25 cellular contexts compared by ENCODE assay signal in the genomic region with DNA sequence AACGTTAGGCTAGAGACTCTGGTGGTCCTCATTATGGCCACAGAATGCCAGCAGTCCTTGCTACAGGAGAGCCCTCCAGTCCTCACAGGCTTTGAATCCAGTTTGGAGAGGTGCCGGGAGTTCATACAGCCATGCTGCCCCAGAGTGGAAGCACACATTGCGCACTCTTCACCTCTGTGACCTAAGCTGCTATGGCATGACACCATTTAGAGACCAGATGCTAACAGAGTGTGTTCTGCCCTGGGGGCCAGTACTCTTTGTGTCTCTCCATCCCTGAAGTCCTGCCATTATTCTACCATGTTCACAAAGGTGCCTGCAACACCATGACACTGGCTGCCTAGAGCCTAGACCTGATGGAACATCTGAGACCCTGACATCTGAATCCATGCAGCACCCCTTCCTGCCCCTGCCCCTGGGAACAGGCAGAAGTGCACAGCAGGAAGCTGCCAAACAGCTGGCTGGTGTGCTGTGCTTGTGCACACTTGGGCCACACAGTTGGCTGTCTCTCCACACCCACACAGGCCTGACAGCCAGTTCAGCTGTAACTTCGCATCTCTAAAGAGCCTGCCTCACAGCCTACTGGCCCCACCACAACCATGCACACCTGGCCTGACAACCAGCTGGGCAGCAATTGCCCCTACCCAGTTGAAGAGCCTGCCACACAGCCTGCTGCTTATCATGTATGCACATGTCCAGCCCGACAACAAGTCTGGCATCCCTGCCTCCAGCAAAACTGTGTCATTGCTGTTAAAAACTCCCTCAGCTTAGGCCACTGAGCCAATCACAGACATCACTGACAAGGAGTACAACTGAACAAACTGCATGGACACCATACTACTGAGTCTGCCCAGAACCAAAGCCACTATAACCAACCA. TPM values are rescaled to one million over a fixed set of nuclear protein-coding genes. Genes with fewer than 3 reads are reported as not detected.
DNase-seq lines count a peak whose midpoint lies in the region; ATAC-seq and TF ChIP-seq lines count a peak whose summit lies in the region.
"Had no signal": no experiment of that assay in that cellular context is flagged by ENCODE, and none has a peak within 500 bp of the region (broad histone marks: within the 10 kb centered on the region; RNA-seq: fewer than 3 reads in every experiment).

No MANE protein-coding gene starts in this region.

- H3K27ac ChIP-seq in mammary epithelial cell (ENCODE audit: insufficient read depth, low read depth, low read length), result no peak overlapping the region
- H3K27ac ChIP-seq: ascending aorta, dorsolateral prefrontal cortex had no signal

- ATAC-seq in T-helper 17 cell, result no peak
- ATAC-seq in memory B cell (ENCODE audit: low read depth), result no peak
- ATAC-seq in HG03039 (IDR thresholded peaks at IDR 0.05; ENCODE audit: unreplicated experiment), result no peak
- ATAC-seq: activated CD8-positive, alpha-beta memory T cell treated with anti-CD3 and anti-CD28 coated beads, Interleukin-2, amount 10 ng/mL, durations not matched to agents 7 days and 5 days; HCT116; stimulated activated naive CD8-positive, alpha-beta T cell treated with anti-CD3 and anti-CD28 coated beads, Interleukin-15, Interleukin-2, amounts not matched to agents 100 U/mL and 50 U/mL, for 24 hours; T-cell had no signal

- no TSS peak for BruUV-seq in mammary epithelial cell (replicated peaks; lab: Mats Ljungman, UMichigan)
- no TSS peak for BruUV-seq in MCF 10A (replicated peaks; lab: Mats Ljungman, UMichigan)

- H3K9ac ChIP-seq in mammary epithelial cell (ENCODE audit: insufficient read depth, low read length), result no peak overlapping the region

- WGBS in mammary epithelial cell (ENCODE audit: low coverage, missing lambda C conversion rate), result 76% methylated on average over 3 of the region's 5 CpGs

- H3K4me2 ChIP-seq in mammary epithelial cell (ENCODE audit: insufficient read depth, low read depth, low read length), result no peak overlapping the region

- H3K36me3 Mint-ChIP-seq in MCF 10A (ENCODE audit: insufficient read depth, unreplicated experiment), result no peaks in the 10 kb centered on the region
- peaks cover 6% of the 10 kb centered on the region for H3K36me3 Mint-ChIP-seq in T-helper 17 cell (ENCODE audit: low read depth)
- peaks cover 30% of the 10 kb centered on the region for H3K36me3 Mint-ChIP-seq in memory B cell

- H3K27ac Mint-ChIP-seq in MCF 10A (ENCODE audit: low read depth, unreplicated experiment), result no peak overlapping the region
- peak overlapping the region; percentile 11 for H3K27ac Mint-ChIP-seq in T-helper 17 cell
- peak overlapping the region; percentile 99 for H3K27ac Mint-ChIP-seq in memory B cell
- H3K27ac Mint-ChIP-seq: activated naive CD8-positive, alpha-beta T cell had no signal

- no peak overlapping the region for H3K4me3 ChIP-seq in mammary epithelial cell (replicated peaks in 1 of 3; ENCODE audit: insufficient read depth in 1 of 3, low read depth in 2 of 3, low read length in 3 of 3)
- H3K4me3 ChIP-seq: ascending aorta, dorsolateral prefrontal cortex had no signal

- H4K20me1 ChIP-seq in mammary epithelial cell (ENCODE audit: insufficient read depth, low read length), result no peaks in the 10 kb centered on the region

- H3K4me1 Mint-ChIP-seq in MCF 10A (ENCODE audit: insufficient read depth, unreplicated experiment), result peaks cover 7% of the 10 kb centered on the region
- peaks cover 7% of the 10 kb centered on the region for H3K4me1 Mint-ChIP-seq in T-helper 17 cell
- peaks cover 12% of the 10 kb centered on the region for H3K4me1 Mint-ChIP-seq in memory B cell

- H2AFZ ChIP-seq in mammary epithelial cell (ENCODE audit: low read depth, low read length), result peak overlapping the region; percentile 38

- H3K27me3 ChIP-seq in mammary epithelial cell (ENCODE audit: insufficient read depth, low read length), result no peaks in the 10 kb centered on the region
- H3K27me3 ChIP-seq: ascending aorta had no signal

- H3K79me2 ChIP-seq in mammary epithelial cell (ENCODE audit: insufficient read depth, low read length), result no peaks in the 10 kb centered on the region

- in situ Hi-C loops in mammary epithelial cell (cut with MboI; ENCODE audit: low sequenced_read_pairs in 2 of 2), result loop anchor here (5.0 to 25.0 kb wide), 4 partner anchors 287 to 785 kb away; no protein-coding TSS in a partner anchor

- TF ChIP-seq CTCF in mammary epithelial cell (conservative IDR thresholded peaks at IDR 0.05 in 1 of 2, IDR thresholded peaks at IDR 0.05 in 1 of 2; ENCODE audit: extremely low read depth in 1 of 2, insufficient read depth in 1 of 2, low read depth in 1 of 2, low read length in 2 of 2) (no peak), MCF 10A (IDR thresholded peaks at IDR 0.05; ENCODE audit: unreplicated experiment) (no peak)

- H3K9me3 Mint-ChIP-seq in MCF 10A (ENCODE audit: unreplicated experiment) (no peaks in the 10 kb centered on the region), memory B cell (peaks cover 6% of the 10 kb centered on the region)
- H3K9me3 Mint-ChIP-seq: activated T-helper 1 cell treated with anti-CD3 and anti-CD28 coated beads, Interleukin-12 subunit alpha, Interleukin-12 subunit beta, Interleukin-2, Interleukin-4 antibody, amounts not matched to agents 30 ng/mL and 10 ng/mL and 1 ng/mL, durations not matched to agents 14 hours and 24 hours and 36 hours had no signal

- H3K4me1 ChIP-seq in mammary epithelial cell (ENCODE audit: insufficient read depth, low read length), result peaks cover 20% of the 10 kb centered on the region
- H3K4me1 ChIP-seq: ascending aorta, Caco-2 had no signal

- H3K27me3 Mint-ChIP-seq in MCF 10A (ENCODE audit: insufficient read depth, unreplicated experiment), result peaks cover 9% of the 10 kb centered on the region
- H3K27me3 Mint-ChIP-seq in T-helper 17 cell, result peaks cover 5% of the 10 kb centered on the region
- no peaks in the 10 kb centered on the region for H3K27me3 Mint-ChIP-seq in memory B cell
- H3K27me3 Mint-ChIP-seq: activated CD8-positive, alpha-beta memory T cell treated with anti-CD3 and anti-CD28 coated beads, Interleukin-2, amount 10 ng/mL, durations not matched to agents 7 days and 5 days; activated naive CD8-positive, alpha-beta T cell had no signal

- intact Hi-C loops in mammary epithelial cell (cut with micrococcal nuclease), result no loop called here
- intact Hi-C loops in MCF 10A (cut with micrococcal nuclease), result loop anchor here (10.0 kb wide), 1 partner anchor 1067 kb away; no protein-coding TSS in a partner anchor

- no peaks in the 10 kb centered on the region for H3K36me3 ChIP-seq in mammary epithelial cell (ENCODE audit: insufficient read depth, low read length)
- H3K36me3 ChIP-seq: ascending aorta had no signal

- DNase-seq in mammary epithelial cell, result peak; percentile 75
- DNase-seq in MCF 10A (ENCODE audit: unreplicated experiment), result no peak
- DNase-seq in T-helper 17 cell, result no peak
- no peak for DNase-seq in memory B cell (ENCODE audit: low spot score in 2 of 2)
- DNase-seq in epidermal melanocyte (ENCODE audit: insufficient read length, low spot score), result no peak
- DNase-seq in stimulated activated CD4-positive, alpha-beta T cell treated with anti-CD3 and anti-CD28 coated beads, Interleukin-15, amount 100 ng/mL, for 24 hours, result no peak
- no peak for DNase-seq in stimulated activated naive CD4-positive, alpha-beta T cell (lab: John Stamatoyannopoulos, UW)
- DNase-seq: activated CD4-positive, alpha-beta T cell treated with anti-CD3 and anti-CD28 coated beads for 48 hours; activated CD8-positive, alpha-beta memory T cell treated with anti-CD3 and anti-CD28 coated beads, Interleukin-2, amount 10 ng/mL, durations not matched to agents 7 days and 5 days; Caco-2; dorsolateral prefrontal cortex; hypothalamus; KBM-7; MV-4-11; NCI-H187; SIG-M5; stimulated activated naive CD8-positive, alpha-beta T cell treated with anti-CD3 and anti-CD28 coated beads, Interleukin-15, Interleukin-2, amounts not matched to agents 100 U/mL and 50 U/mL, for 24 hours; T-cell had no signal

- CTCF ChIA-PET in mammary epithelial cell (lab: Charles Lee; ENCODE audit: low non-redundant PET), result no interaction called here
- CTCF ChIA-PET in MCF 10A (lab: Yijun Ruan, JAX), result interaction anchor here (0.6 to 9.9 kb wide), 13 partner anchors 11 to 1044 kb away, joined by 3 to 111 read pairs (median 4); partner anchors contain the start of gene C1orf52

- POLR2A ChIA-PET in MCF 10A (lab: Yijun Ruan, JAX), result interaction anchor here (0.6 to 3.3 kb wide), 3 partner anchors 13 to 1834 kb away, joined by 3 to 13 read pairs (median 4); partner anchors contain the start of gene C1orf52

- H3K9me3 ChIP-seq in mammary epithelial cell (replicated peaks; ENCODE audit: insufficient read depth, low read length) (no peaks in the 10 kb centered on the region), T-helper 17 cell (ENCODE audit: control insufficient read depth, low read length, poor library complexity, severe bottlenecking) (peaks cover 3% of the 10 kb centered on the region)
- H3K9me3 ChIP-seq: Caco-2 had no signal

- dilution Hi-C loops in mammary epithelial cell (cut with HindIII; ENCODE audit: low sequenced_read_pairs), result no loop called here

- no peak overlapping the region for H3K4me3 Mint-ChIP-seq in MCF 10A (ENCODE audit: unreplicated experiment)
- H3K4me3 Mint-ChIP-seq in T-helper 17 cell, result no peak overlapping the region
- no peak overlapping the region for H3K4me3 Mint-ChIP-seq in memory B cell
- H3K4me3 Mint-ChIP-seq: activated CD8-positive, alpha-beta memory T cell treated with anti-CD3 and anti-CD28 coated beads, Interleukin-2, amount 10 ng/mL, durations not matched to agents 7 days and 5 days; activated naive CD8-positive, alpha-beta T cell; activated T-helper 1 cell treated with anti-CD3 and anti-CD28 coated beads, Interleukin-12 subunit alpha, Interleukin-12 subunit beta, Interleukin-2, Interleukin-4 antibody, amounts not matched to agents 30 ng/mL and 10 ng/mL and 1 ng/mL, durations not matched to agents 14 hours and 24 hours and 36 hours; T-cell had no signal

RNA-seq across cellular contexts. Expression of gene MCOLN2, which starts 49.1 kb away (rescaled TPM):
- total RNA-seq in mammary epithelial cell (1 to 10 TPM; 1.2 to 1.6 TPM), MCF 10A (2022) (3.0 and 3.1 TPM in 2 replicates), T-helper 17 cell (10 to 100 TPM; 19.3 to 26.7 TPM)
- polyA plus RNA-seq in mammary epithelial cell, result 1.9 TPM
- polyA minus RNA-seq in mammary epithelial cell, result 1.6 TPM
- total RNA-seq: ascending aorta, Caco-2, frontal cortex, skeletal muscle tissue had no signal

RNA-seq across cellular contexts. Expression of gene LPAR3, which starts 54.8 kb away (rescaled TPM):
- total RNA-seq in mammary epithelial cell (10 to 100 TPM; 14.3 to 17.2 TPM), MCF 10A (2022) (1.0 and 1.1 TPM in 2 replicates), T-helper 17 cell (1 to 10 TPM; 1.9 to 2.1 TPM)
- 32.7 TPM for polyA plus RNA-seq in mammary epithelial cell
- 66.6 TPM for polyA minus RNA-seq in mammary epithelial cell
- total RNA-seq: ascending aorta, Caco-2 had no signal
